9 cellular contexts compared by ENCODE assay signal in the genomic region with DNA sequence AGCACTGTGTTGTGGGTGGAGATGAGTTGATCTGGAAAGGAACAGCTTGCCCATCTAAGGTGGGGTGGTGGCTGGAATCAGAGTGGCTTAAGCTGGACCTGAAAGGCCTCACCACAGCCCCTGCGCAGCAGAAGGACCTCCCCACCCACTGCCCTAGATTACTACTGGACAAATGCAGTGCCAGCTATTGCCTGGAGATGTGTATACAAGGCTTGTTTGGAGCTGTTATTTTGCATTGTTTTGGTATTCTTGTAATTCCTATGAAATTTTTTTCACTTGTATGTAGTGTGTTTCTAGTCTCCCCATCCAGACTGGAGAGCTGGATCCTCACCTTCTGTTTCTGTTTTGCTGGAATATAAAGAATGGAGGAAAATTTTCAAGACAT. TPM values are rescaled to one million over a fixed set of nuclear protein-coding genes. Genes with fewer than 3 reads are reported as not detected.
DNase-seq lines count a peak whose midpoint lies in the region; ATAC-seq and TF ChIP-seq lines count a peak whose summit lies in the region.
"Had no signal": no experiment of that assay in that cellular context is flagged by ENCODE, and none has a peak within 500 bp of the region (broad histone marks: within the 10 kb centered on the region; RNA-seq: fewer than 3 reads in every experiment).

No MANE protein-coding gene starts in this region.

- peaks cover 0 to 7% of the 10 kb centered on the region in 2 donors for H3K36me3 ChIP-seq in gastroesophageal sphincter
- no peaks in the 10 kb centered on the region for H3K36me3 ChIP-seq in H7 (replicated peaks; ENCODE audit: control insufficient read depth, insufficient read depth, low read length)

- no peak for TF ChIP-seq POLR2A in gastroesophageal sphincter (IDR thresholded peaks at IDR 0.05)

- DNase-seq in T-helper 1 cell (no peak), H7 (no peak)
- DNase-seq: NCI-H774 had no signal

- TF ChIP-seq EP300 in gastroesophageal sphincter (IDR thresholded peaks at IDR 0.05): no peak

- no peak overlapping the region for H3K4me3 ChIP-seq in gastroesophageal sphincter
- H3K4me3 ChIP-seq in H7 (ENCODE audit: insufficient read depth, low read depth, low read length): no peak overlapping the region

- H3K36me3 Mint-ChIP-seq in T-helper 1 cell treated with Interleukin-12 subunit alpha and Interleukin-12 subunit beta and Interleukin-4 antibody, amounts not matched to agents 30 μg/mL and 1 μg/mL, for 36 hours (ENCODE audit: low read depth): peaks cover 7% of the 10 kb centered on the region
- no peaks in the 10 kb centered on the region for H3K36me3 Mint-ChIP-seq in stimulated activated memory B cell treated with anti-CD40 and anti-IgM and Interleukin-4, amounts not matched to agents 10 μg/mL and 1 μg/mL and 100 μg/mL, for 72 hours

- H3K27me3 ChIP-seq in gastroesophageal sphincter: no peaks in the 10 kb centered on the region
- peaks cover 5% of the 10 kb centered on the region; the same call in 1 of the 2 replicates for H3K27me3 ChIP-seq in H7 (ENCODE audit: control insufficient read depth, insufficient read depth, low read length)

- ATAC-seq in gastroesophageal sphincter: no peak
- ATAC-seq in stimulated activated memory B cell treated with anti-CD40 and anti-IgM and Interleukin-4, amounts not matched to agents 10 μg/mL and 1 μg/mL and 100 μg/mL, for 72 hours: no peak
- ATAC-seq in HG02970 (IDR thresholded peaks at IDR 0.05; ENCODE audit: low FRiP score, unreplicated experiment): no peak
- no peak for ATAC-seq in GM21447 (IDR thresholded peaks at IDR 0.05; ENCODE audit: unreplicated experiment)

- no peaks in the 10 kb centered on the region for H3K9me3 Mint-ChIP-seq in T-helper 1 cell treated with Interleukin-12 subunit alpha and Interleukin-12 subunit beta and Interleukin-4 antibody, amounts not matched to agents 30 μg/mL and 1 μg/mL, for 36 hours
- no peaks in the 10 kb centered on the region for H3K9me3 Mint-ChIP-seq in stimulated activated memory B cell treated with anti-CD40 and anti-IgM and Interleukin-4, amounts not matched to agents 10 μg/mL and 1 μg/mL and 100 μg/mL, for 72 hours

- peaks cover 5% of the 10 kb centered on the region for H3K27me3 Mint-ChIP-seq in T-helper 1 cell treated with Interleukin-12 subunit alpha and Interleukin-12 subunit beta and Interleukin-4 antibody, amounts not matched to agents 30 μg/mL and 1 μg/mL, for 36 hours (ENCODE audit: low read depth)
- H3K27me3 Mint-ChIP-seq in stimulated activated memory B cell treated with anti-CD40 and anti-IgM and Interleukin-4, amounts not matched to agents 10 μg/mL and 1 μg/mL and 100 μg/mL, for 72 hours: no peaks in the 10 kb centered on the region

- H3K9me3 ChIP-seq in gastroesophageal sphincter: no peaks in the 10 kb centered on the region

- H3K4me1 Mint-ChIP-seq in T-helper 1 cell treated with Interleukin-12 subunit alpha and Interleukin-12 subunit beta and Interleukin-4 antibody, amounts not matched to agents 30 μg/mL and 1 μg/mL, for 36 hours (ENCODE audit: low read depth): peaks cover 29% of the 10 kb centered on the region
- peaks cover 31% of the 10 kb centered on the region for H3K4me1 Mint-ChIP-seq in stimulated activated memory B cell treated with anti-CD40 and anti-IgM and Interleukin-4, amounts not matched to agents 10 μg/mL and 1 μg/mL and 100 μg/mL, for 72 hours

- H3K27ac ChIP-seq in VCaP (peak overlapping the region; percentile 88), gastroesophageal sphincter (peak overlapping the region; percentile 72 to 97 (median 96))

- H3K4me3 Mint-ChIP-seq in T-helper 1 cell treated with Interleukin-12 subunit alpha and Interleukin-12 subunit beta and Interleukin-4 antibody, amounts not matched to agents 30 μg/mL and 1 μg/mL, for 36 hours: peak overlapping the region; percentile 73
- peak overlapping the region; percentile 82 for H3K4me3 Mint-ChIP-seq in stimulated activated memory B cell treated with anti-CD40 and anti-IgM and Interleukin-4, amounts not matched to agents 10 μg/mL and 1 μg/mL and 100 μg/mL, for 72 hours

- H3K4me1 ChIP-seq in gastroesophageal sphincter: peaks cover 0 to 57% (median 11%) of the 10 kb centered on the region in 3 donors

- no peak for TF ChIP-seq CTCF in VCaP (conservative IDR thresholded peaks at IDR 0.05)
- no peak for TF ChIP-seq CTCF in gastroesophageal sphincter (IDR thresholded peaks at IDR 0.05)

- WGBS in gastroesophageal sphincter (ENCODE audit: low coverage in 1 of 2), 2 donors: 20 to 44% methylated on average over 1 of the region's 1 CpG

- H3K27ac Mint-ChIP-seq in T-helper 1 cell treated with Interleukin-12 subunit alpha and Interleukin-12 subunit beta and Interleukin-4 antibody, amounts not matched to agents 30 μg/mL and 1 μg/mL, for 36 hours: peak overlapping the region; percentile 60
- peak overlapping the region; percentile 86 for H3K27ac Mint-ChIP-seq in stimulated activated memory B cell treated with anti-CD40 and anti-IgM and Interleukin-4, amounts not matched to agents 10 μg/mL and 1 μg/mL and 100 μg/mL, for 72 hours

RNA-seq across cellular contexts. Expression of a gene that starts 1.3 kb away (rescaled TPM):
- total RNA-seq in gastroesophageal sphincter: 10 to 100 TPM; 10.1 to 17.3 (median 13.0) TPM
- total RNA-seq in H7 (2014; rRNA removed; shearing (Covaris generic)): 9.1 and 12.4 TPM in 2 replicates
